Comparison of ENCODE assay signal across 10 cellular contexts in the genomic region with DNA sequence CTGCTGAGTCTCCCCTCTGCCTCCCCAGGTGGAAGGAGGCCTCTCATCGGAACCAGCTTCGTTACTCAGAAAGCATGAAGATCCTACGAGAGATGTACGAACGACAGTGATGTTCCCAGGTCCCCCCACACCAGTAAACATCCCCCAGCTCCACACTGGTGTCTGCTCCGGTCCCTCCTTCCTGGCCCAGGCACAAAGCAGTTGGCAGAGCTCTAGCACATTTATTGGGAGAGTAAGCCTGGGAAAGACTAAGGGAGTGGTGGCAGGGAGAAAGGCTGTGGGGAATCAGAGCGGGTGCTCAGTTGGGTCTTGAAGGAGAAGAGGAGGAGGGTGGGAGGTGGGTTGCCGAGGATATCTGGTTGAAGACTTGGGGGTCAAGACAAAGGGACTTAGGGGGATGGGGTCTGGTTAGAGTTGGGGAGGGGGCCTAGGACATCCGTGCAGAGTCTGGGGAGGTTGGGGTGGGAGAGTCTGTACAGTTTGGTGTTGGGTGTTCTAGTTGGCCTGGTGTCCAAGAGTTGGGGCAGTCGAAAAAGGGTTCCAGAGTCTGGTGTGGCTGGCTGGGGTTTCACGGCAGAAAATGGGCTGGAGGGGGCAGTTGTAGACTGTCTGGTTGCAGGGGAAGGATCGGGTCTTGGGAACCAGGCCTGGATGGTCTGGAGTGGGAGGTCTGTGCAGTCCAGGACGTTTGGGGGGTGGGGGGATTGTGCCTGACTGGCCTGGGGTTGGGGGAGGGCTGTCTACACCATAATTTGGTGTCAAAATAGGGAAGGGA. TPM values are rescaled to one million over a fixed set of nuclear protein-coding genes. Genes with fewer than 3 reads are reported as not detected.
DNase-seq lines count a peak whose midpoint lies in the region; ATAC-seq and TF ChIP-seq lines count a peak whose summit lies in the region.
"Had no signal": no experiment of that assay in that cellular context is flagged by ENCODE, and none has a peak within 500 bp of the region (broad histone marks: within the 10 kb centered on the region; RNA-seq: fewer than 3 reads in every experiment).

No MANE protein-coding gene starts in this region.

- H3K27ac ChIP-seq in esophagus squamous epithelium: peak overlapping the region; percentile 93 to 98 (median 96)
- peak overlapping the region; percentile 90 to 97 for H3K27ac ChIP-seq in ovary
- H3K27ac ChIP-seq in vagina: peak overlapping the region; percentile 97

- H3K4me3 ChIP-seq in esophagus squamous epithelium (peak overlapping the region in 3 of 4 donors; percentile 69 to 94 (median 88)), ovary (peak overlapping the region; percentile 37), vagina (peak overlapping the region; percentile 61 to 88)

- H3K9me3 ChIP-seq in esophagus squamous epithelium (no peaks in the 10 kb centered on the region), ovary (no peaks in the 10 kb centered on the region), vagina (no peaks in the 10 kb centered on the region)

- H3K27me3 ChIP-seq in esophagus squamous epithelium: no peaks in the 10 kb centered on the region
- no peaks in the 10 kb centered on the region for H3K27me3 ChIP-seq in ovary
- no peaks in the 10 kb centered on the region for H3K27me3 ChIP-seq in vagina

- H3K36me3 ChIP-seq in esophagus squamous epithelium (peaks cover 8 to 36% (median 21%) of the 10 kb centered on the region in 3 donors), ovary (no peaks in the 10 kb centered on the region), vagina (peaks cover 0 to 26% of the 10 kb centered on the region in 2 donors)

- DNase-seq in Right ventricle myocardium superior (peak; percentile 46), cardiac septum (ENCODE audit: low spot score) (no peak), esophagus squamous epithelium (lab: John Stamatoyannopoulos, UW) (no peak), ovary (peak in 4 of 5 donors; percentile 46 to 58 (median 58)), vagina (ENCODE audit: extremely low spot score in 2 of 2) (no peak), NCI-H82 treated with DMSO at 0.1 percent for 48 hours (lab: John Stamatoyannopoulos, UW; ENCODE audit: unreplicated experiment) (no peak)
- DNase-seq in activated T-cell treated with anti-CD3 and anti-CD28 coated beads, Interleukin-2, amount 50 U/mL, for 48 hours: no peak
- DNase-seq: NCI-H2171 had no signal

- 76 to 91% methylated on average over 10 to 13 of the region's 13 CpGs for WGBS in esophagus squamous epithelium, 2 donors
- WGBS in ovary, 3 donors: 69 to 73% (median 70%) methylated on average over 13 of the region's 13 CpGs

- intact Hi-C loops in Right ventricle myocardium superior (cut with DNase I) (loop anchor here (5.0 kb wide), 1 partner anchor 178 kb away; no protein-coding TSS in a partner anchor), cardiac septum (cut with DNase I) (no loop called here), esophagus squamous epithelium (cut with DNase I) (no loop called here), ovary (cut with DNase I) (no loop called here), vagina (cut with DNase I) (no loop called here)

- no peak for TF ChIP-seq POLR2A in esophagus squamous epithelium (IDR thresholded peaks at IDR 0.05)
- no peak for TF ChIP-seq POLR2A in ovary (IDR thresholded peaks at IDR 0.05)
- TF ChIP-seq POLR2A in vagina (IDR thresholded peaks at IDR 0.05): no peak

- no peak for TF ChIP-seq CTCF in esophagus squamous epithelium (IDR thresholded peaks at IDR 0.05)
- TF ChIP-seq CTCF in ovary (IDR thresholded peaks at IDR 0.05): no peak
- TF ChIP-seq CTCF in vagina (IDR thresholded peaks at IDR 0.05): no peak

- no peak for TF ChIP-seq EP300 in ovary (IDR thresholded peaks at IDR 0.05)

- ATAC-seq in Right ventricle myocardium superior (ENCODE audit: poor library complexity) (no peak), GM19467 (IDR thresholded peaks at IDR 0.05; ENCODE audit: unreplicated experiment) (no peak)

- peaks cover 37 to 57% (median 40%) of the 10 kb centered on the region in 3 donors for H3K4me1 ChIP-seq in esophagus squamous epithelium
- H3K4me1 ChIP-seq in ovary (ENCODE audit: insufficient read depth): peaks cover 12% of the 10 kb centered on the region
- H3K4me1 ChIP-seq in vagina: peaks cover 51% of the 10 kb centered on the region

RNA-seq across cellular contexts. Expression of a gene that starts 2.3 kb away (rescaled TPM):
- total RNA-seq in Right ventricle myocardium superior (570 TPM), cardiac septum (863 TPM), esophagus squamous epithelium (10 to 100 TPM in 1 of 4 donors, 1 to 10 TPM in 3; 1.7 to 21.9 (median 3.6) TPM), ovary (100 to 1,000 TPM in 6 of 7 donors, 10 to 100 TPM in 1; 44.9 to 276 (median 232) TPM), vagina (238 TPM)
- polyA plus RNA-seq in ovary: 100 to 1,000 TPM; 101 to 434 TPM
- total RNA-seq: T-helper 2 cell treated with Interferon-gamma antibody and Interleukin-4, amounts not matched to agents 100 ng/mL and 5 ng/mL, for 36 hours had no signal

RNA-seq across cellular contexts. Expression of a gene that starts 3.4 kb away (rescaled TPM):
- total RNA-seq in Right ventricle myocardium superior: 5.9 TPM
- 11.7 TPM for total RNA-seq in cardiac septum
- total RNA-seq in esophagus squamous epithelium: 1 to 10 TPM; 3.7 to 9.7 (median 8.6) TPM
- total RNA-seq in ovary: 10 to 100 TPM in 5 of 7 donors, 1 to 10 TPM in 2; 3.3 to 59.0 (median 32.0) TPM
- polyA plus RNA-seq in ovary: 10 to 100 TPM; 12.6 to 12.9 TPM
- total RNA-seq in vagina: 13.8 TPM

RNA-seq across cellular contexts. Expression of a gene that starts 6.2 kb away (rescaled TPM):
- total RNA-seq in Right ventricle myocardium superior: 5.2 TPM
- 9.6 TPM for total RNA-seq in cardiac septum
- total RNA-seq in esophagus squamous epithelium: 10 to 100 TPM in 2 of 4 donors, 1 to 10 TPM in 2; 5.7 to 13.4 (median 9.5) TPM
- 10 to 100 TPM; 14.5 to 25.6 (median 19.1) TPM for total RNA-seq in ovary
- polyA plus RNA-seq in ovary: 10 to 100 TPM in 1 of 2 donors, 1 to 10 TPM in 1; 9.8 to 24.1 TPM
- total RNA-seq in vagina: 11.3 TPM

RNA-seq across cellular contexts. Expression of a gene that starts 9.1 kb away (rescaled TPM):
- 40.7 TPM for total RNA-seq in Right ventricle myocardium superior
- total RNA-seq in cardiac septum: 43.2 TPM
- total RNA-seq in esophagus squamous epithelium: 10 to 100 TPM; 23.3 to 33.9 (median 32.3) TPM
- 10 to 100 TPM; 23.4 to 90.4 (median 44.9) TPM for total RNA-seq in ovary
- polyA plus RNA-seq in ovary: 10 to 100 TPM; 34.0 to 44.6 TPM
- total RNA-seq in vagina: 28.2 TPM

RNA-seq across cellular contexts. Expression of a gene that starts 9.3 kb away (rescaled TPM):
- total RNA-seq in Right ventricle myocardium superior (22.6 TPM), cardiac septum (24.9 TPM), esophagus squamous epithelium (10 to 100 TPM; 10.2 to 19.0 (median 17.5) TPM), ovary (10 to 100 TPM; 16.7 to 37.5 (median 25.6) TPM), vagina (6.6 TPM)
- polyA plus RNA-seq in ovary: 10 to 100 TPM; 16.7 to 37.7 TPM

Comparison
In these comparisons a context has a peak if more than half of its experiments do, and no peak if none do; other contexts are left out.
1. DNase-seq: peak in Right ventricle myocardium superior (single experiment) and ovary (4 of 5); none in cardiac septum (single experiment), esophagus squamous epithelium (single experiment), vagina (0 of 2), NCI-H82 treated with DMSO at 0.1 percent for 48 hours (single experiment) and activated T-cell treated with anti-CD3 and anti-CD28 coated beads, Interleukin-2, amount 50 U/mL, for 48 hours (0 of 2).
2. H3K4me3 ChIP-seq: peak in every context shown above with its lines; median percentile 88 in esophagus squamous epithelium; 74 in vagina; 37 in ovary.
3. Peak in every context shown above with its lines, with median percentiles within 50 percentile points of each other: H3K27ac ChIP-seq.